ENCODE assay signal across 12 cellular contexts in the genomic region with DNA sequence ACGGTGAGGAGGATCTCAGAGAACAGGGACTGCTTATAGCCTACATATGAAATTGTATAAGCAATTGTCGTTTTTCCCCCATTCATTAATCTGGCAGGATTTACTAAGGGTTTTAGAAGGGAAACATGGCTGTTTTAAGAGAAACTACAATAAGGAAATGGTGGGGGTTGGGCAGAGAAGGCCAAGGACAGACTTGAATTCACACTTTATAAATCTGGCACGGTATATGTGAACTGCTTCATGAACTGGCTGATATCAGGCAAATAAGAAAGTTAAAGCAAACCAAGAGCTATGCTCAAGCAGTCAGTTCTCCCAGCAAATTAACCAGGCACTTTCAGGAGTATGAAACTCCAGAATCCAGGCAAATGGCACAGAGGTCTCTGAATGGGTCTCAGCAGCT.
DNase-seq lines count a peak whose midpoint lies in the region; ATAC-seq and TF ChIP-seq lines count a peak whose summit lies in the region.
"Had no signal": no experiment of that assay in that cellular context is flagged by ENCODE, and none has a peak within 500 bp of the region (broad histone marks: within the 10 kb centered on the region; RNA-seq: fewer than 3 reads in every experiment).

No MANE protein-coding gene starts in this region.

- ATAC-seq in Right ventricle myocardium superior (ENCODE audit: poor library complexity) (peak; percentile 30), left ventricle myocardium superior (peak; percentile 28), upper lobe of right lung (no peak), HG03108 (IDR thresholded peaks at IDR 0.05; ENCODE audit: unreplicated experiment) (no peak)

- no peaks in the 10 kb centered on the region for H3K27me3 ChIP-seq in right atrium auricular region
- no peaks in the 10 kb centered on the region for H3K27me3 ChIP-seq in upper lobe of right lung

- H3K36me3 ChIP-seq in right atrium auricular region (no peaks in the 10 kb centered on the region), upper lobe of right lung (no peaks in the 10 kb centered on the region)

- TF ChIP-seq CTCF in right atrium auricular region (IDR thresholded peaks at IDR 0.05) (no peak), progenitor cell of endocrine pancreas (IDR thresholded peaks at IDR 0.05; ENCODE audit: unreplicated experiment) (no peak), upper lobe of right lung (IDR thresholded peaks at IDR 0.05) (no peak), RWPE1 (conservative IDR thresholded peaks at IDR 0.05; ENCODE audit: low read depth) (no peak)

- H3K4me3 ChIP-seq in right atrium auricular region (no peak overlapping the region), upper lobe of right lung (no peak overlapping the region)
- H3K4me3 ChIP-seq: GM23248 had no signal

- no peaks in the 10 kb centered on the region for H3K9me3 Mint-ChIP-seq in progenitor cell of endocrine pancreas (ENCODE audit: low read depth)

- no peaks in the 10 kb centered on the region for H3K9me3 ChIP-seq in right atrium auricular region
- H3K9me3 ChIP-seq in upper lobe of right lung: no peaks in the 10 kb centered on the region

- intact Hi-C loops in Right ventricle myocardium superior (cut with DNase I) (no loop called here), left ventricle myocardium superior (cut with micrococcal nuclease) (no loop called here), upper lobe of right lung (cut with DNase I) (no loop called here)

- no peaks in the 10 kb centered on the region for H3K27me3 Mint-ChIP-seq in progenitor cell of endocrine pancreas
- H3K27me3 Mint-ChIP-seq: activated naive CD8-positive, alpha-beta T cell had no signal

- H3K4me1 ChIP-seq in right atrium auricular region (peaks cover 0 to 17% of the 10 kb centered on the region in 2 donors), upper lobe of right lung (peaks cover 5% of the 10 kb centered on the region)

- POLR2A ChIA-PET in RWPE1 (lab: Yijun Ruan, JAX; ENCODE audit: low non-redundant PET): no interaction called here

- H3K27ac ChIP-seq in right atrium auricular region (peak overlapping the region in 1 of 2 donors; percentile 43), upper lobe of right lung (peak overlapping the region; percentile 45), RWPE1 (no peak overlapping the region)

- no peaks in the 10 kb centered on the region for H3K36me3 Mint-ChIP-seq in progenitor cell of endocrine pancreas (ENCODE audit: insufficient read depth)
- H3K36me3 Mint-ChIP-seq: activated naive CD8-positive, alpha-beta T cell had no signal

- peaks cover 48% of the 10 kb centered on the region for H3K4me1 Mint-ChIP-seq in progenitor cell of endocrine pancreas (ENCODE audit: low read depth)

- H3K27ac Mint-ChIP-seq in progenitor cell of endocrine pancreas: peak overlapping the region; percentile 86
- H3K27ac Mint-ChIP-seq: activated naive CD8-positive, alpha-beta T cell had no signal

- DNase-seq in Right ventricle myocardium superior (no peak), right atrium auricular region (ENCODE audit: low spot score) (no peak), left ventricle myocardium superior (no peak), progenitor cell of endocrine pancreas (ENCODE audit: low spot score, unreplicated experiment) (no peak), upper lobe of right lung (no peak), NCI-H510A treated with DMSO at 0.1 percent for 48 hours (lab: John Stamatoyannopoulos, UW) (no peak), RWPE1 (ENCODE audit: low spot score) (no peak)
- DNase-seq: SW 1271, trophoblast cell had no signal

- no peak overlapping the region for H3K4me3 Mint-ChIP-seq in progenitor cell of endocrine pancreas (ENCODE audit: low read depth)
- H3K4me3 Mint-ChIP-seq: activated naive CD8-positive, alpha-beta T cell had no signal

- CTCF ChIA-PET in RWPE1 (lab: Yijun Ruan, JAX): no interaction called here

Comparison
In these comparisons a context has a peak if more than half of its experiments do, and no peak if none do; other contexts are left out.
1. ATAC-seq: peak in Right ventricle myocardium superior (single experiment) and left ventricle myocardium superior (single experiment); none in upper lobe of right lung (single experiment) and HG03108 (single experiment).